In genomic region chr5:177090813-177091212, GRCh38 we compare ENCODE assay signal across 9 cellular contexts.
"Had no signal": no experiment of that assay in that cellular context is flagged by ENCODE, and none has a peak within 500 bp of the region (broad histone marks: within the 10 kb centered on the region; RNA-seq: fewer than 3 reads in every experiment).

No MANE protein-coding gene starts in this region.

- FAIRE-seq: H1, H54 had no signal

- H3K4me2 ChIP-seq: GM23338 had no signal

- ATAC-seq: GM23338, HCT116 had no signal

- DNase-seq: HFFc6, IMR-90, KBM-7 had no signal

- H3K4me3 Mint-ChIP-seq: GM23338, HFFc6 had no signal

- H3K27ac ChIP-seq: HL-60 had no signal

- H3K27ac Mint-ChIP-seq: GM23338, HFFc6 had no signal

- H3K9me3 Mint-ChIP-seq: GM23338, HFFc6 had no signal

- H3K9me3 ChIP-seq: HAP-1 had no signal

- H3K4me3 ChIP-seq: GM23338, HAP-1 had no signal

- H2AFZ ChIP-seq: GM23338 had no signal

- H3K36me3 ChIP-seq: HAP-1 had no signal
